In genomic region chr9:18658764-18659705, GRCh38 we compare ENCODE assay signal across 15 cellular contexts.
DNase-seq lines count a peak whose midpoint lies in the region; ATAC-seq and TF ChIP-seq lines count a peak whose summit lies in the region.
"Had no signal": no experiment of that assay in that cellular context is flagged by ENCODE, and none has a peak within 500 bp of the region (broad histone marks: within the 10 kb centered on the region; RNA-seq: fewer than 3 reads in every experiment).

No MANE protein-coding gene starts in this region.

- H3K9me3 Mint-ChIP-seq in Calu3 (ENCODE audit: low read depth, unreplicated experiment) = no peaks in the 10 kb centered on the region
- H3K9me3 Mint-ChIP-seq: activated CD8-positive, alpha-beta T cell treated with anti-CD3 and anti-CD28 coated beads for 36 hours; activated T-helper 2 cell treated with anti-CD3 and anti-CD28 coated beads, Interferon-gamma antibody, Interleukin-2, Interleukin-4, amounts not matched to agents 10 μg/mL and 5 μg/mL and 100 μg/mL, durations not matched to agents 14 hours and 24 hours and 36 hours had no signal

- no peaks in the 10 kb centered on the region for H3K9me3 ChIP-seq in right cardiac atrium (ENCODE audit: control insufficient read depth, low read length)
- H3K9me3 ChIP-seq: tibial artery had no signal

- H3K27ac ChIP-seq in ACC112 (ENCODE audit: low read depth, low read length) = peak overlapping the region; percentile 59
- no peak overlapping the region for H3K27ac ChIP-seq in right cardiac atrium (ENCODE audit: low read length)
- H3K27ac ChIP-seq: tibial artery had no signal

- H2AFZ ChIP-seq in ACC112 (ENCODE audit: low read length, unreplicated experiment) = no peak overlapping the region

- H3K27me3 Mint-ChIP-seq in Calu3 (ENCODE audit: unreplicated experiment) = no peaks in the 10 kb centered on the region
- H3K27me3 Mint-ChIP-seq: activated CD8-positive, alpha-beta T cell treated with anti-CD3 and anti-CD28 coated beads for 36 hours; IgD-negative memory B cell had no signal

- BruUV-seq in Calu3 (replicated peaks; lab: Mats Ljungman, UMichigan) = no TSS peak

- CTCF ChIA-PET in Calu3 (lab: Charles Lee) = no interaction called here

- WGBS in right cardiac atrium = 88% methylated on average over 5 of the region's 5 CpGs

- no peaks in the 10 kb centered on the region for H3K4me1 Mint-ChIP-seq in Calu3 (ENCODE audit: low read depth, unreplicated experiment)
- H3K4me1 Mint-ChIP-seq: IgD-negative memory B cell had no signal

- intact Hi-C loops in Calu3 (cut with micrococcal nuclease; ENCODE audit: unreplicated experiment) (no loop called here), right cardiac atrium (cut with DNase I) (loop anchor here in 1 of 4 donors (10.0 kb wide), 1 partner anchor 196 kb away; no protein-coding TSS in a partner anchor)

- DNase-seq in HS-27A (ENCODE audit: low read depth) = peak; percentile 53
- peak; percentile 83 for DNase-seq in astrocyte of the hippocampus (ENCODE audit: low read depth, low spot score)
- peak; percentile 27 for DNase-seq in glomerular endothelial cell (ENCODE audit: extremely low read depth, low read depth, low spot score)
- DNase-seq in Calu3 = no peak
- DNase-seq in right cardiac atrium = no peak
- DNase-seq: activated CD8-positive, alpha-beta T cell treated with anti-CD3 and anti-CD28 coated beads for 36 hours; NCI-H1694 treated with DMSO at 0.1 percent for 48 hours; NCI-H748 treated with DMSO at 0.1 percent for 48 hours; SHP77 treated with DMSO at 0.1 percent for 48 hours; tibial artery had no signal

- H3K36me3 Mint-ChIP-seq in Calu3 (ENCODE audit: insufficient read depth, unreplicated experiment) = no peaks in the 10 kb centered on the region
- H3K36me3 Mint-ChIP-seq: IgD-negative memory B cell had no signal

- ATAC-seq in HG03457 (IDR thresholded peaks at IDR 0.05; ENCODE audit: unreplicated experiment) (no peak), right cardiac atrium (no peak), HG02981 (IDR thresholded peaks at IDR 0.05; ENCODE audit: unreplicated experiment) (no peak)
- ATAC-seq: activated CD8-positive, alpha-beta T cell treated with anti-CD3 and anti-CD28 coated beads for 36 hours had no signal

- H3K27ac Mint-ChIP-seq in Calu3 (ENCODE audit: unreplicated experiment) = no peak overlapping the region
- H3K27ac Mint-ChIP-seq: activated CD8-positive, alpha-beta T cell treated with anti-CD3 and anti-CD28 coated beads for 36 hours; activated T-helper 2 cell treated with anti-CD3 and anti-CD28 coated beads, Interferon-gamma antibody, Interleukin-2, Interleukin-4, amounts not matched to agents 10 μg/mL and 5 μg/mL and 100 μg/mL, durations not matched to agents 14 hours and 24 hours and 36 hours; IgD-negative memory B cell had no signal

- TF ChIP-seq CTCF in Calu3 (IDR thresholded peaks at IDR 0.05; ENCODE audit: unreplicated experiment) = no peak

- H3K4me1 ChIP-seq in ACC112 (ENCODE audit: control insufficient read depth, insufficient read depth, low read length, unreplicated experiment) = peaks cover 15% of the 10 kb centered on the region
- H3K4me1 ChIP-seq in right cardiac atrium (ENCODE audit: control insufficient read depth, insufficient read depth, low read length) = no peaks in the 10 kb centered on the region

- H3K27me3 ChIP-seq in ACC112 (ENCODE audit: insufficient read depth, low read length) (no peaks in the 10 kb centered on the region), right cardiac atrium (ENCODE audit: control insufficient read depth, insufficient read depth) (no peaks in the 10 kb centered on the region)
- H3K27me3 ChIP-seq: tibial artery had no signal

- peaks cover 10% of the 10 kb centered on the region for H3K36me3 ChIP-seq in ACC112 (ENCODE audit: insufficient read depth, low read length)
- H3K36me3 ChIP-seq: tibial artery had no signal

- no peak overlapping the region for H3K4me3 Mint-ChIP-seq in Calu3 (ENCODE audit: low read depth, unreplicated experiment)
- H3K4me3 Mint-ChIP-seq: activated CD8-positive, alpha-beta T cell treated with anti-CD3 and anti-CD28 coated beads for 36 hours; IgD-negative memory B cell had no signal

- H3K79me2 ChIP-seq in ACC112 (ENCODE audit: control insufficient read depth, insufficient read depth, low read length, unreplicated experiment) = no peaks in the 10 kb centered on the region

- H3K4me3 ChIP-seq in ACC112 (ENCODE audit: low read depth, low read length) = peak overlapping the region; percentile 6; the same call in 1 of the 2 replicates
- H3K4me3 ChIP-seq in right cardiac atrium (ENCODE audit: low read length) = no peak overlapping the region
- H3K4me3 ChIP-seq: tibial artery had no signal

Comparison
In these comparisons a context has a peak if more than half of its experiments do, and no peak if none do; other contexts are left out.
1. DNase-seq: peak in HS-27A (single experiment), astrocyte of the hippocampus (single experiment) and glomerular endothelial cell (single experiment); none in Calu3 (single experiment) and right cardiac atrium (0 of 3).